In genomic region chr5:55437859-55438206, GRCh38 we compare ENCODE assay signal across 13 cellular contexts.
DNase-seq lines count a peak whose midpoint lies in the region; ATAC-seq and TF ChIP-seq lines count a peak whose summit lies in the region.
"Had no signal": no experiment of that assay in that cellular context is flagged by ENCODE, and none has a peak within 500 bp of the region (broad histone marks: within the 10 kb centered on the region; RNA-seq: fewer than 3 reads in every experiment).

No MANE protein-coding gene starts in this region.

- no peaks in the 10 kb centered on the region for H3K27me3 Mint-ChIP-seq in CD4-positive, CD25-positive, alpha-beta regulatory T cell
- H3K27me3 Mint-ChIP-seq: activated CD4-positive, alpha-beta memory T cell treated with anti-CD3 and anti-CD28 coated beads for 36 hours had no signal

- H3K4me1 ChIP-seq in CD4-positive, CD25-positive, alpha-beta regulatory T cell (ENCODE audit: control insufficient read depth, insufficient read depth, low read length, poor library complexity, severe bottlenecking) = peaks cover 3% of the 10 kb centered on the region
- H3K4me1 ChIP-seq in adipocyte (ENCODE audit: control insufficient read depth, insufficient read depth, low read length) (peaks cover 50% of the 10 kb centered on the region), prostate gland (replicated peaks) (peaks cover 14% of the 10 kb centered on the region)
- H3K4me1 ChIP-seq: BLaER1 had no signal

- H3K4me1 Mint-ChIP-seq in CD4-positive, CD25-positive, alpha-beta regulatory T cell = peaks cover 13 to 21% (median 18%) of the 10 kb centered on the region in 4 donors
- H3K4me1 Mint-ChIP-seq: immature natural killer cell had no signal

- peak overlapping the region in 1 of 4 donors; percentile 52 for H3K4me3 Mint-ChIP-seq in CD4-positive, CD25-positive, alpha-beta regulatory T cell
- H3K4me3 Mint-ChIP-seq: activated CD4-positive, alpha-beta memory T cell treated with anti-CD3 and anti-CD28 coated beads for 36 hours; immature natural killer cell had no signal

- peak overlapping the region; percentile 83 for H3K9ac ChIP-seq in adipocyte (ENCODE audit: low read length)
- H3K9ac ChIP-seq: BLaER1 had no signal

- TF ChIP-seq CTCF in prostate gland (IDR thresholded peaks at IDR 0.05) = no peak

- H3K36me3 Mint-ChIP-seq in CD4-positive, CD25-positive, alpha-beta regulatory T cell = peaks cover 21% of the 10 kb centered on the region

- H3K36me3 ChIP-seq in CD4-positive, CD25-positive, alpha-beta regulatory T cell (ENCODE audit: control insufficient read depth, insufficient read depth, low read length) = no peaks in the 10 kb centered on the region
- H3K36me3 ChIP-seq in adipocyte (ENCODE audit: control insufficient read depth, insufficient read depth, low read length, severe bottlenecking) (peaks cover 32% of the 10 kb centered on the region), prostate gland (peaks cover 0 to 13% of the 10 kb centered on the region in 2 donors), H7 (replicated peaks; ENCODE audit: control insufficient read depth, insufficient read depth, low read length) (peaks cover 6% of the 10 kb centered on the region)

- H3K9me3 Mint-ChIP-seq in CD4-positive, CD25-positive, alpha-beta regulatory T cell = peaks cover 0 to 26% (median 8%) of the 10 kb centered on the region in 7 donors

- ATAC-seq in CD4-positive, CD25-positive, alpha-beta regulatory T cell (ENCODE audit: low read depth in 2 of 2) = no peak
- ATAC-seq in left ventricle myocardium superior (peak; percentile 25), HG03135 (IDR thresholded peaks at IDR 0.05; ENCODE audit: unreplicated experiment) (no peak)

- TF ChIP-seq POLR2A in prostate gland (IDR thresholded peaks at IDR 0.05) = no peak

- no peak for DNase-seq in CD4-positive, CD25-positive, alpha-beta regulatory T cell
- DNase-seq in adipocyte (ENCODE audit: low read depth) (no peak), left ventricle myocardium superior (no peak), prostate gland (ENCODE audit: low spot score) (no peak), H7 (no peak), NCI-H2171 treated with DMSO at 0.1 percent for 48 hours (lab: John Stamatoyannopoulos, UW) (no peak)
- DNase-seq in activated CD4-positive, alpha-beta T cell treated with anti-CD3 and anti-CD28 coated beads for 1 hour = no peak
- DNase-seq: cerebellar nuclear complex, immature natural killer cell, MV-4-11 had no signal

- H3K4me3 ChIP-seq in CD4-positive, CD25-positive, alpha-beta regulatory T cell (ENCODE audit: low read depth, low read length) = no peak overlapping the region
- H3K4me3 ChIP-seq in adipocyte (ENCODE audit: low read length) (peak overlapping the region; percentile 54), prostate gland (no peak overlapping the region), H7 (ENCODE audit: insufficient read depth, low read depth, low read length) (no peak overlapping the region)
- H3K4me3 ChIP-seq: BLaER1 had no signal

- peaks cover 0 to 2% of the 10 kb centered on the region in 2 experiments for H3K9me3 ChIP-seq in CD4-positive, CD25-positive, alpha-beta regulatory T cell (ENCODE audit: control insufficient read depth in 2 of 2, low read length in 2 of 2)
- H3K9me3 ChIP-seq in adipocyte (ENCODE audit: control insufficient read depth, low read length) (no peaks in the 10 kb centered on the region), prostate gland (no peaks in the 10 kb centered on the region)

- H3K27me3 ChIP-seq in CD4-positive, CD25-positive, alpha-beta regulatory T cell (ENCODE audit: control insufficient read depth, insufficient read depth, low read length) = no peaks in the 10 kb centered on the region
- no peaks in the 10 kb centered on the region for H3K27me3 ChIP-seq in adipocyte (replicated peaks; ENCODE audit: control insufficient read depth, insufficient read depth, low read length)
- no peaks in the 10 kb centered on the region for H3K27me3 ChIP-seq in prostate gland (replicated peaks; ENCODE audit: insufficient read depth)
- no peaks in the 10 kb centered on the region for H3K27me3 ChIP-seq in H7 (ENCODE audit: control insufficient read depth, insufficient read depth, low read length)
- H3K27me3 ChIP-seq: BLaER1 had no signal

- intact Hi-C loops in left ventricle myocardium superior (cut with micrococcal nuclease) (no loop called here), prostate gland (cut with DNase I) (loop anchor here (2.0 to 5.0 kb wide), 2 partner anchors 97 to 164 kb away; partner anchors contain the start of gene PLPP1)

- no peak overlapping the region for H3K27ac ChIP-seq in CD4-positive, CD25-positive, alpha-beta regulatory T cell (ENCODE audit: insufficient read depth, low read length, poor library complexity, severe bottlenecking)
- H3K27ac ChIP-seq in prostate gland = peak overlapping the region; percentile 71 to 75
- H3K27ac ChIP-seq: BLaER1 had no signal

- 68% methylated on average over 2 of the region's 2 CpGs for WGBS in prostate gland

- H3K27ac Mint-ChIP-seq in CD4-positive, CD25-positive, alpha-beta regulatory T cell = peak overlapping the region in 2 of 3 donors; percentile 34 to 97
- H3K27ac Mint-ChIP-seq: activated CD4-positive, alpha-beta memory T cell treated with anti-CD3 and anti-CD28 coated beads for 36 hours had no signal
